Comparison of ENCODE assay signal across 9 cellular contexts in the genomic region with DNA sequence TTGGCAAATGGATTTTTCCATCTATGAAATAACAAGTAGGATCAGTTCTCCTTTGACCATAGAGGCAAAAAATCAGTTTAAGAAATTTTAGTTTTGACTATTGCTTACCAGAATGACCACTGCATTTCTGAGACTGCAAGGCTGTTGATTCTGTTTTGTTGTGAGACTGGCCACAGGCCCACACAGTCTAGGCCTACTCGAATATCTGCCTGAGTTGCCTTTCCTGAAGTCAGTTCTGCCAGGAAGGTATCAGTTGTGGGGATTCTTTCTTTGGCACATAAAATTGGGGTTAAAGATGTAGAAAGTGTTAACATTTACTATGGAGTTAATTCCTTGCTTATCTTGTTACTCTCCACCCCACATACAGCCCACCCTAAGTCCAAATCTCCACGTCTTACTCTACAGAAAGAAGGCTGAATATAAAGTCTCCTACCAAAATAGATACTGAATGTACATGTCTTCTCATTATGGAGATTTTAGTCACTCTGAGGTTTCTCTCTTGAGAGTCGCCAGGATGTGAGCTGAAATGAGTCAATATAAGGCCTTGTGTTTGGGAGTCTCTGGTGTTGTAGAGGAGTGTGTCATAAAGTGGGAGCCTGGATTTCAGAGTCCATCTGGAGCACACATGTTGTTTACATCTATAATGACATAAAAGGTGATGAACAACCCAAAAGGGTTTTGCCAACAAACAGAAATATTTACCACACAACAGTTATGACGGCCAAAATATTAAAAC. TPM values are rescaled to one million over a fixed set of nuclear protein-coding genes. Genes with fewer than 3 reads are reported as not detected.
A peak's percentile ranks its signal among the peaks of the same experiment; 100 is the strongest.
DNase-seq lines count a peak whose midpoint lies in the region; ATAC-seq lines count a peak whose summit lies in the region.
"Had no signal": no experiment of that assay in that cellular context is flagged by ENCODE, and none has a peak within 500 bp of the region (broad histone marks: within the 10 kb centered on the region; RNA-seq: fewer than 3 reads in every experiment).

No MANE protein-coding gene starts in this region.

- H3K36me3 ChIP-seq in skeletal muscle satellite cell (ENCODE audit: insufficient read depth, low read length), result no peaks in the 10 kb centered on the region

- H3K9ac ChIP-seq in skeletal muscle satellite cell (ENCODE audit: low read depth, low read length), result peak overlapping the region; percentile 47

- peak; percentile 37 for DNase-seq in NCI-H446 treated with DMSO at 0.1 percent for 48 hours (lab: John Stamatoyannopoulos, UW)
- no peak for DNase-seq in NCI-H446 (lab: John Stamatoyannopoulos, UW)
- peak; percentile 83 for DNase-seq in RKO (ENCODE audit: low spot score)
- DNase-seq in fibroblast of gingiva (ENCODE audit: low read depth), result peak; percentile 91
- DNase-seq in activated gamma-delta T cell treated with Interleukin-2 at 50 U/mL for 16 hours, result no peak
- DNase-seq in stimulated activated CD4-positive, alpha-beta T cell treated with anti-CD3 and anti-CD28 coated beads, Interleukin-4, amount 100 ng/mL, for 4 hours, result no peak
- DNase-seq: NCI-H187 had no signal

- peaks cover 7% of the 10 kb centered on the region for H3K9me3 ChIP-seq in skeletal muscle satellite cell (replicated peaks; ENCODE audit: low read length)

- peaks cover 19% of the 10 kb centered on the region for H3K4me1 ChIP-seq in skeletal muscle satellite cell (ENCODE audit: control insufficient read depth, insufficient read depth, low read length)

- no peaks in the 10 kb centered on the region for H3K27me3 ChIP-seq in skeletal muscle satellite cell (ENCODE audit: control insufficient read depth, insufficient read depth, low read length)

- ATAC-seq in GM21528 (IDR thresholded peaks at IDR 0.05; ENCODE audit: low FRiP score, unreplicated experiment), result no peak

- no peak overlapping the region for H3K4me3 ChIP-seq in skeletal muscle satellite cell (ENCODE audit: low read length)

- peak overlapping the region; percentile 55 for H3K4me2 ChIP-seq in skeletal muscle satellite cell (ENCODE audit: low read length)

RNA-seq across cellular contexts. Expression of gene WWTR1, which starts 45.0 kb away (rescaled TPM):
- 64.1 and 99.2 TPM in 2 replicates for total RNA-seq in skeletal muscle satellite cell (2012; rRNA removed)

RNA-seq across cellular contexts. Expression of gene COMMD2, which starts 49.4 kb away (rescaled TPM):
- 18.8 and 21.3 TPM in 2 replicates for total RNA-seq in skeletal muscle satellite cell (2012; rRNA removed)

Comparison
In these comparisons a context has a peak if more than half of its experiments do, and no peak if none do; other contexts are left out.
1. DNase-seq: peak in NCI-H446 treated with DMSO at 0.1 percent for 48 hours (single experiment), RKO (single experiment) and fibroblast of gingiva (single experiment); none in NCI-H446 (0 of 2), activated gamma-delta T cell treated with Interleukin-2 at 50 U/mL for 16 hours (single experiment) and stimulated activated CD4-positive, alpha-beta T cell treated with anti-CD3 and anti-CD28 coated beads, Interleukin-4, amount 100 ng/mL, for 4 hours (0 of 2).